29 cellular contexts compared by ENCODE assay signal in the genomic region with DNA sequence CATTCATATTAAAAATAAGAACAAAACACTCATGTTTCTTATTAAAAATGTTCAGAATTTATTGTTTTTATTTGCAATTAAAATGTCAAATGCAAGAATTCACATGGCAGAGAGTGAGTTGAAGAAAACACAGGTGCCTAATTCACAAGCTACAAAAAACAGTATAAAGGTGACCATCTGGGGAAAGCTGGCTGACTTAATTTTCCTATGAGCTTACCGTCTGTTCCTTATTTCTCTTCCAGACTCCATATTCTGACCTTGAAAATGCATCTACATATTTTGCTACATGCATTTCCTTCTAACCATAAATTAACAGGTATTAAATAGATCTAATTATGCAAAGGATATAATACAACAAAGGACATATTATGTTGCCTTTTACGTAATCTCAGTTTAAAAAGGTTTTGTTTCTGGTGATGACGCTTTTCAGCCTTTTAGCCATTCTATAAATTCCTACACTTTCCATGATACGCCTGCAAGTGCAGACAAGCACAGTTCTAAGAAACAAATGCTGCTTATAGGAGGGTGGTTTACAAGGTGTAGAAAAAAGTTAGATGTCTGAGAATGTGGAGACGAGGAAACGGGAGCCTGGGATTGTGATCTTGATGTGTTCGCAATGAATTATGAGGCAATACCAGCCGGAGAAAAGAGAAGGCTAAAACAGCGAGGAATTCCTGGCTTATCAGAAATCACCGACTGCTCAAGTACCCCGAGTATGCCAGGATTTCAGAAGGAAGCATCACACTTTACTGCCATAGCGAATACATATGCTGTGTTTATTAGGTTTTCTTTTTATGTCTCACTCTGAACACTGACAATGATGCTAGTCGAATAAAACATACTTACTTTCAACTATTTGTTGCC. TPM values are rescaled to one million over a fixed set of nuclear protein-coding genes. Genes with fewer than 3 reads are reported as not detected.
DNase-seq lines count a peak whose midpoint lies in the region; ATAC-seq lines count a peak whose summit lies in the region.
"Had no signal": no experiment of that assay in that cellular context is flagged by ENCODE, and none has a peak within 500 bp of the region (broad histone marks: within the 10 kb centered on the region; RNA-seq: fewer than 3 reads in every experiment).

No MANE protein-coding gene starts in this region.

- no peak overlapping the region for H2BK15ac ChIP-seq in mesenchymal stem cell (ENCODE audit: low read depth, poor library complexity, severe bottlenecking)

- H3K4me3 ChIP-seq in right cardiac atrium (ENCODE audit: low read length): peak overlapping the region; percentile 9
- H3K4me3 ChIP-seq in mesenchymal stem cell (ENCODE audit: insufficient read depth in 1 of 2, low read depth in 1 of 2, low read length in 2 of 2): no peak overlapping the region
- H3K4me3 ChIP-seq: ascending aorta, skin epidermis, stomach, tibial artery had no signal

- H3K27ac Mint-ChIP-seq in natural killer cell treated with Interleukin-12 subunit alpha and Interleukin-12 subunit beta and Interleukin-15 and Interleukin-18, amount 100 ng/mL, for 72 hours: no peak overlapping the region
- H3K27ac Mint-ChIP-seq: activated CD4-positive, alpha-beta memory T cell treated with anti-CD3 and anti-CD28 coated beads, Interleukin-2, amount 10 ng/mL, durations not matched to agents 7 days and 5 days; activated naive CD8-positive, alpha-beta T cell; activated T-helper 17 cell treated with anti-CD3 and anti-CD28 coated beads, Interleukin-2, amount 50 U/mL, for 72 hours; B cell; CD8-positive, alpha-beta memory T cell; naive B cell; T-helper 1 cell treated with Interleukin-12 subunit alpha and Interleukin-12 subunit beta and Interleukin-4 antibody, amounts not matched to agents 30 μg/mL and 1 μg/mL, for 36 hours had no signal

- H3K27ac ChIP-seq in right cardiac atrium (ENCODE audit: low read length): no peak overlapping the region
- H3K27ac ChIP-seq in mesenchymal stem cell (ENCODE audit: low read length, poor library complexity, severe bottlenecking): no peak overlapping the region
- H3K27ac ChIP-seq: ascending aorta, skin epidermis, stomach, tibial artery had no signal

- no peaks in the 10 kb centered on the region for H3K9me3 ChIP-seq in right cardiac atrium (ENCODE audit: control insufficient read depth, low read length)
- no peaks in the 10 kb centered on the region for H3K9me3 ChIP-seq in mesenchymal stem cell (ENCODE audit: control insufficient read depth, low read length)
- H3K9me3 ChIP-seq: ascending aorta, stomach, tibial artery had no signal

- H3K27me3 ChIP-seq in right cardiac atrium (ENCODE audit: control insufficient read depth, insufficient read depth): no peaks in the 10 kb centered on the region
- no peaks in the 10 kb centered on the region for H3K27me3 ChIP-seq in mesenchymal stem cell (ENCODE audit: control insufficient read depth in 1 of 2, insufficient read depth in 1 of 2, low read length in 2 of 2)
- H3K27me3 ChIP-seq: ascending aorta, stomach, tibial artery had no signal

- peak overlapping the region; percentile 14 for H2AFZ ChIP-seq in mesenchymal stem cell (ENCODE audit: low read depth, low read length)

- intact Hi-C loops in right cardiac atrium (cut with DNase I) (no loop called here), Right ventricle myocardium superior (cut with DNase I) (no loop called here)

- no peak overlapping the region for H2BK120ac ChIP-seq in mesenchymal stem cell (ENCODE audit: low read depth, low read length)

- no peak overlapping the region for H3K23ac ChIP-seq in mesenchymal stem cell (ENCODE audit: low read length in 2 of 2)

- whole genome bisulfite sequencing in right cardiac atrium: 54% methylated on average over 13 of the region's 13 CpGs
- WGBS in mesenchymal stem cell: 88% methylated on average over 9 of the region's 13 CpGs

- H2BK5ac ChIP-seq in mesenchymal stem cell (ENCODE audit: low read depth, low read length, poor library complexity, severe bottlenecking): no peak overlapping the region

- peaks cover 12% of the 10 kb centered on the region for H3K79me1 ChIP-seq in mesenchymal stem cell (replicated peaks; ENCODE audit: low read length, poor library complexity, severe bottlenecking)

- no peak overlapping the region for H3K9ac ChIP-seq in mesenchymal stem cell (ENCODE audit: low read length)

- H2AK5ac ChIP-seq in mesenchymal stem cell (ENCODE audit: low read length, severe bottlenecking): no peak overlapping the region

- H3K9me3 Mint-ChIP-seq in natural killer cell treated with Interleukin-12 subunit alpha and Interleukin-12 subunit beta and Interleukin-15 and Interleukin-18, amount 100 ng/mL, for 72 hours: peaks cover 18% of the 10 kb centered on the region
- H3K9me3 Mint-ChIP-seq: activated CD4-positive, alpha-beta memory T cell treated with anti-CD3 and anti-CD28 coated beads, Interleukin-2, amount 10 ng/mL, durations not matched to agents 7 days and 5 days had no signal

- no peak overlapping the region for H3K4ac ChIP-seq in mesenchymal stem cell (ENCODE audit: low read depth in 1 of 2, low read length in 2 of 2)

- H3K4me1 ChIP-seq in right cardiac atrium (ENCODE audit: control insufficient read depth, insufficient read depth, low read length): peaks cover 1% of the 10 kb centered on the region
- no peaks in the 10 kb centered on the region for H3K4me1 ChIP-seq in mesenchymal stem cell (ENCODE audit: control insufficient read depth, insufficient read depth, low read depth, low read length)
- H3K4me1 ChIP-seq: ascending aorta, stomach, tibial artery had no signal

- no peaks in the 10 kb centered on the region for H3K36me3 Mint-ChIP-seq in natural killer cell treated with Interleukin-12 subunit alpha and Interleukin-12 subunit beta and Interleukin-15 and Interleukin-18, amount 100 ng/mL, for 72 hours
- H3K36me3 Mint-ChIP-seq: activated naive CD8-positive, alpha-beta T cell; CD8-positive, alpha-beta memory T cell; naive B cell had no signal

- H3K27me3 Mint-ChIP-seq in natural killer cell treated with Interleukin-12 subunit alpha and Interleukin-12 subunit beta and Interleukin-15 and Interleukin-18, amount 100 ng/mL, for 72 hours: no peaks in the 10 kb centered on the region
- H3K27me3 Mint-ChIP-seq: activated CD4-positive, alpha-beta memory T cell treated with anti-CD3 and anti-CD28 coated beads, Interleukin-2, amount 10 ng/mL, durations not matched to agents 7 days and 5 days; activated naive CD8-positive, alpha-beta T cell; activated T-helper 17 cell treated with anti-CD3 and anti-CD28 coated beads, Interleukin-2, amount 50 U/mL, for 72 hours; B cell; CD8-positive, alpha-beta memory T cell; naive B cell had no signal

- H3K14ac ChIP-seq in mesenchymal stem cell (ENCODE audit: low read length in 2 of 2): no peak overlapping the region

- no peak overlapping the region for H4K8ac ChIP-seq in mesenchymal stem cell (ENCODE audit: low read length)

- no peak overlapping the region for H3K18ac ChIP-seq in mesenchymal stem cell (ENCODE audit: low read depth in 1 of 2, low read length in 2 of 2)

- no peak for ATAC-seq in right cardiac atrium
- ATAC-seq in Right ventricle myocardium superior (ENCODE audit: poor library complexity): no peak
- no peak for ATAC-seq in natural killer cell treated with Interleukin-12 subunit alpha and Interleukin-12 subunit beta and Interleukin-15 and Interleukin-18, amount 100 ng/mL, for 72 hours
- no peak for ATAC-seq in HG03460 (IDR thresholded peaks at IDR 0.05; ENCODE audit: unreplicated experiment)
- ATAC-seq: activated T-helper 17 cell treated with anti-CD3 and anti-CD28 coated beads, Interleukin-2, amount 50 U/mL, for 72 hours had no signal

- no peak overlapping the region for H2BK12ac ChIP-seq in mesenchymal stem cell (ENCODE audit: low read length in 2 of 2)

- DNase-seq in right cardiac atrium (no peak), Right ventricle myocardium superior (no peak), cerebellum (ENCODE audit: low spot score) (peak; percentile 56), mesenchymal stem cell (no peak), midbrain (lab: John Stamatoyannopoulos, UW) (no peak)
- no peak for DNase-seq in natural killer cell treated with Interleukin-12 subunit alpha and Interleukin-12 subunit beta and Interleukin-15 and Interleukin-18, amount 100 ng/mL, for 72 hours (ENCODE audit: low spot score)
- DNase-seq in NK-92 treated with Interleukin-12 subunit alpha and Interleukin-12 subunit beta, amount 100 ng/mL, for 24 hours (lab: John Stamatoyannopoulos, UW): no peak
- DNase-seq: activated CD4-positive, alpha-beta memory T cell treated with anti-CD3 and anti-CD28 coated beads, Interleukin-2, amount 10 ng/mL, durations not matched to agents 7 days and 5 days; activated CD4-positive, alpha-beta T cell treated with anti-CD3 and anti-CD28 coated beads for 1 hour; CD8-positive, alpha-beta memory T cell; central memory CD4-positive, alpha-beta T cell; dermis blood vessel endothelial cell; DMS153; kidney; naive B cell; NCI-H1105; NCI-H1930; nucleus accumbens; stimulated activated CD4-positive, alpha-beta T cell treated with anti-CD3 and anti-CD28 coated beads, Interleukin-1b, Interleukin-23, amount 100 ng/mL, for 48 hours; stimulated activated CD8-positive, alpha-beta memory T cell treated with anti-CD3 and anti-CD28 coated beads, Interleukin-4, amount 100 ng/mL, for 48 hours; stomach; tibial artery had no signal

- H3K36me3 ChIP-seq in mesenchymal stem cell (ENCODE audit: control insufficient read depth in 1 of 2, insufficient read depth in 2 of 2, low read depth in 1 of 2, low read length in 2 of 2): no peaks in the 10 kb centered on the region
- H3K36me3 ChIP-seq: ascending aorta, stomach, tibial artery had no signal

- H4K91ac ChIP-seq in mesenchymal stem cell (ENCODE audit: low read length): no peak overlapping the region

- H3K4me3 Mint-ChIP-seq in natural killer cell treated with Interleukin-12 subunit alpha and Interleukin-12 subunit beta and Interleukin-15 and Interleukin-18, amount 100 ng/mL, for 72 hours: no peak overlapping the region
- H3K4me3 Mint-ChIP-seq: activated CD4-positive, alpha-beta memory T cell treated with anti-CD3 and anti-CD28 coated beads, Interleukin-2, amount 10 ng/mL, durations not matched to agents 7 days and 5 days; activated naive CD8-positive, alpha-beta T cell; activated T-helper 17 cell treated with anti-CD3 and anti-CD28 coated beads, Interleukin-2, amount 50 U/mL, for 72 hours; B cell; CD8-positive, alpha-beta memory T cell; naive B cell; T-helper 1 cell treated with Interleukin-12 subunit alpha and Interleukin-12 subunit beta and Interleukin-4 antibody, amounts not matched to agents 30 μg/mL and 1 μg/mL, for 36 hours had no signal

- H3K4me2 ChIP-seq in mesenchymal stem cell (ENCODE audit: low read length, poor library complexity, severe bottlenecking): no peak overlapping the region

- no peaks in the 10 kb centered on the region for H3K4me1 Mint-ChIP-seq in natural killer cell treated with Interleukin-12 subunit alpha and Interleukin-12 subunit beta and Interleukin-15 and Interleukin-18, amount 100 ng/mL, for 72 hours (ENCODE audit: low read depth in 2 of 2)
- H3K4me1 Mint-ChIP-seq: activated CD4-positive, alpha-beta memory T cell treated with anti-CD3 and anti-CD28 coated beads, Interleukin-2, amount 10 ng/mL, durations not matched to agents 7 days and 5 days; activated T-helper 17 cell treated with anti-CD3 and anti-CD28 coated beads, Interleukin-2, amount 50 U/mL, for 72 hours; B cell; CD8-positive, alpha-beta memory T cell; naive B cell had no signal

RNA-seq across cellular contexts. Expression of gene LIN7A, which starts 24.6 kb away (rescaled TPM):
- total RNA-seq in right cardiac atrium: 10 to 100 TPM; 18.9 to 22.3 (median 20.6) TPM
- 9.2 TPM for polyA plus RNA-seq in right cardiac atrium
- total RNA-seq in Right ventricle myocardium superior: 9.8 TPM
- 32.6 TPM for total RNA-seq in cerebellum
- polyA plus RNA-seq in mesenchymal stem cell (2013, experiment 1 of 2): 1.3 TPM
- polyA plus RNA-seq in mesenchymal stem cell (2013, experiment 2 of 2): 1.2 TPM
- under 1 TPM in 1 of 2 donors, not detected in 1; 0.75 TPM for total RNA-seq in natural killer cell treated with Interleukin-12 subunit alpha and Interleukin-12 subunit beta and Interleukin-15 and Interleukin-18, amount 100 ng/mL, for 72 hours
- total RNA-seq: activated CD4-positive, alpha-beta memory T cell treated with anti-CD3 and anti-CD28 coated beads, Interleukin-2, amount 10 ng/mL, durations not matched to agents 7 days and 5 days; activated T-helper 17 cell treated with anti-CD3 and anti-CD28 coated beads, Interleukin-2, amount 50 U/mL, for 72 hours; B cell; CD8-positive, alpha-beta memory T cell had no signal
- polyA plus RNA-seq: CD8-positive, alpha-beta memory T cell had no signal
